Comparison of ENCODE assay signal across 8 cellular contexts in the genomic region with DNA sequence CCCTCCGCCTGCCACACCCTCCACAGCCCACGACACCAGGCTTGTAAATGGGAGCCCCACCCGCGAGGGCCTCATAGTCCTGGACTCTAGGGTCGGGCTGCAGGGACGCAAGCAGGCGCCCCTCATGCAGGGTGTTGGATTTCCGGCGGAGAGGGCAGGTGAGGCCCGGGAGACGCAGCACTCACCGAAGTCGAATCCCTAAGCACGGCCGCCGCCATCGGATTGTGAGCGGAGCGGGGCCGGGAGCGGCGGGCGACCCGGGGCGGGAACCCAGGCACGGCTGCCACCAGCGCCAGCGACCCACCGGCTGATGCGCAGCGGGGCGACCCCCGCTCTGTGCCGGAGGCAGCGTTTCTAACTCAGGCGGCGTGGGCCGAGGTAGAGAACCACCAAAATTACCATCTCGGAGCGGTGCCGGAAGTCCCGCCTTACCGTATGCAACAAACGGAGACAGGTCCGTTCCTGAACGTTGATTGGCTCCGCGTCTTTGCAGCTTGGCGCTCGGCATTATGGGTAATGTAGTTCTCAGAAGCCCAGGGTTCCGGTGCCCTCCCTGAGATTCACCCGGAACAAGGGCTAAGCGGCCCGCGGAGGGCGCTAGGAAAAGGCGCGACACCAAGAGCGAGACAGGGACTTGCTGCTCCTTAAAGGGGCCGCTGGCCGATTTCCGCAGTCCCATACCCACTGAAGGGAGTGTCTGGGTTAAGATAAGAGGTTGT. TPM values are rescaled to one million over a fixed set of nuclear protein-coding genes. Genes with fewer than 3 reads are reported as not detected.
DNase-seq lines count a peak whose midpoint lies in the region; ATAC-seq and TF ChIP-seq lines count a peak whose summit lies in the region.

A gene (minus strand): TSS at position 425 of the 719 bp plus-strand sequence. CDS start 207 bp downstream, at position 218.

- TF ChIP-seq CTCF in NB4 (IDR thresholded peaks at IDR 0.05; ENCODE audit: low read depth, low read length) (no peak), suprapubic skin (IDR thresholded peaks at IDR 0.05) (peak in 1 of 2 donors; percentile 14)

- DNase-seq in NB4 (ENCODE audit: low read depth) (peak; percentile 97), SK-N-MC (ENCODE audit: low read depth, low spot score) (peak; percentile 93), glomerular endothelial cell (ENCODE audit: extremely low read depth, low read depth, low spot score) (peak; percentile 92), nucleus accumbens (lab: John Stamatoyannopoulos, UW) (peak; percentile 71 to 99 (median 94)), suprapubic skin (ENCODE audit: low spot score in 2 of 2) (peak; percentile 98 to 99)

- H3K36me3 ChIP-seq in SK-N-MC (ENCODE audit: insufficient read depth, low read length) (peaks cover 39% of the 10 kb centered on the region), suprapubic skin (peaks cover 32% of the 10 kb centered on the region)

- H3K4me3 Mint-ChIP-seq in activated naive CD4-positive, alpha-beta T cell treated with anti-CD3 and anti-CD28 coated beads, Interleukin-2, amount 50 U/mL, for 24 hours, result peak within 1 kb of the TSS; percentile 85

- H3K9me3 Mint-ChIP-seq in activated naive CD4-positive, alpha-beta T cell treated with anti-CD3 and anti-CD28 coated beads, Interleukin-2, amount 50 U/mL, for 24 hours, result peaks cover 42% of the 10 kb centered on the region

- H3K27ac Mint-ChIP-seq in activated naive CD4-positive, alpha-beta T cell treated with anti-CD3 and anti-CD28 coated beads, Interleukin-2, amount 50 U/mL, for 24 hours, result peak within 1 kb of the TSS; percentile 91

- peaks cover 29% of the 10 kb centered on the region for H3K4me1 Mint-ChIP-seq in activated naive CD4-positive, alpha-beta T cell treated with anti-CD3 and anti-CD28 coated beads, Interleukin-2, amount 50 U/mL, for 24 hours

- 0% methylated on average over 13 of the region's 62 CpGs for WGBS in suprapubic skin

- peaks cover 57% of the 10 kb centered on the region for H3K36me3 Mint-ChIP-seq in activated naive CD4-positive, alpha-beta T cell treated with anti-CD3 and anti-CD28 coated beads, Interleukin-2, amount 50 U/mL, for 24 hours

- H3K9me3 ChIP-seq in SK-N-MC (ENCODE audit: low read depth, low read length), result peaks cover 22% of the 10 kb centered on the region
- H3K9me3 ChIP-seq in suprapubic skin, result peaks cover 30% of the 10 kb centered on the region

- no peaks in the 10 kb centered on the region for H3K27me3 ChIP-seq in suprapubic skin

- H3K4me1 ChIP-seq in suprapubic skin, result peaks cover 15% of the 10 kb centered on the region

- ATAC-seq in HG02571 (IDR thresholded peaks at IDR 0.05; ENCODE audit: unreplicated experiment), result peak; percentile 91

- H3K4me3 ChIP-seq in GM08714 (ENCODE audit: low read length) (peak within 1 kb of the TSS; percentile 89), NB4 (ENCODE audit: low read depth, low read length) (peak within 1 kb of the TSS; percentile 68), SK-N-MC (peak within 1 kb of the TSS; percentile 93), suprapubic skin (peak within 1 kb of the TSS; percentile 74)

- no peak for TF ChIP-seq EP300 in suprapubic skin (IDR thresholded peaks at IDR 0.05)

- H3K27ac ChIP-seq in SK-N-MC, result no peak within 1 kb of the TSS
- peak within 1 kb of the TSS; percentile 77 for H3K27ac ChIP-seq in suprapubic skin

- H3K27me3 Mint-ChIP-seq in activated naive CD4-positive, alpha-beta T cell treated with anti-CD3 and anti-CD28 coated beads, Interleukin-2, amount 50 U/mL, for 24 hours, result no peaks in the 10 kb centered on the region

- peak; percentile 39 for TF ChIP-seq POLR2A in NB4 (IDR thresholded peaks at IDR 0.05; ENCODE audit: extremely low read depth, insufficient read length)
- TF ChIP-seq POLR2A in suprapubic skin (IDR thresholded peaks at IDR 0.05), result no peak

- H3K9ac ChIP-seq in SK-N-MC (ENCODE audit: insufficient read length), result peak within 1 kb of the TSS; percentile 86

RNA-seq across cellular contexts. Expression of the gene that starts here (rescaled TPM):
- total RNA-seq in glomerular endothelial cell (4.4 and 5.0 TPM in 2 replicates), suprapubic skin (1 to 10 TPM; 5.3 to 8.7 (median 6.1) TPM)
